In genomic region chr1:203238535-203238934, GRCh38 we compare ENCODE assay signal across 25 cellular contexts. TPM values are rescaled to one million over a fixed set of nuclear protein-coding genes. Genes with fewer than 3 reads are reported as not detected.
"Had no signal": no experiment of that assay in that cellular context is flagged by ENCODE, and none has a peak within 500 bp of the region (broad histone marks: within the 10 kb centered on the region; RNA-seq: fewer than 3 reads in every experiment).

No MANE protein-coding gene starts in this region.

- FAIRE-seq: HTR-8/SVneo had no signal

- H3K27ac ChIP-seq: HL-60, KMS-11, PC-9, Peyer's patch had no signal

- H3K4me3 ChIP-seq: PC-9, Peyer's patch had no signal

- H3K27me3 ChIP-seq: Peyer's patch had no signal

- H3K4me2 ChIP-seq: KMS-11, PC-9 had no signal

- H2AFZ ChIP-seq: PC-9 had no signal

- ATAC-seq: SK-N-SH treated with all-trans-retinoic acid at 6 μM for 48 hours had no signal

- H3K36me3 ChIP-seq: Peyer's patch had no signal

- DNase-seq: Kasumi-1, NCI-H1048, NCI-H1105 treated with DMSO at 0.1 percent for 48 hours, NCI-H1417 treated with DMSO at 0.1 percent for 48 hours, NCI-H146, NCI-H1694 treated with DMSO at 0.1 percent for 48 hours, NCI-H1930, NCI-H2081, NCI-H2107, NCI-H2227 treated with DMSO at 0.1 percent for 48 hours, NCI-H524, NCI-H526 treated with DMSO at 0.1 percent for 48 hours, NCI-H774, PC-9, Peyer's patch, SHP77, T-helper 1 cell had no signal

- H3K9ac ChIP-seq: KMS-11 had no signal

- H3K4me1 ChIP-seq: Peyer's patch had no signal

RNA-seq across cellular contexts. Expression of gene CHIT1, which starts 9.1 kb away (rescaled TPM):
- total RNA-seq: M059J, NCI-H460, PC-9, RPMI7951 had no signal

RNA-seq across cellular contexts. Expression of gene CHI3L1, which starts 52.0 kb away (rescaled TPM):
- total RNA-seq: M059J, NCI-H460, OCI-LY7, PC-9, RPMI7951 had no signal
